12 cellular contexts compared by ENCODE assay signal in genomic region chr4:15868816-15869413, GRCh38.
"Had no signal": no experiment of that assay in that cellular context is flagged by ENCODE, and none has a peak within 500 bp of the region (broad histone marks: within the 10 kb centered on the region; RNA-seq: fewer than 3 reads in every experiment).

No MANE protein-coding gene starts in this region.

- H3K9me3 ChIP-seq: body of pancreas, esophagus squamous epithelium, thoracic aorta had no signal

- H3K27me3 ChIP-seq: body of pancreas, esophagus squamous epithelium had no signal

- H3K27ac ChIP-seq: body of pancreas, thoracic aorta had no signal

- ATAC-seq: activated T-cell treated with anti-CD3 and anti-CD28 coated beads, Interleukin-2, amount 50 U/mL, for 4 hours; body of pancreas; left ventricle myocardium superior; sciatic nerve had no signal

- H3K36me3 ChIP-seq: esophagus squamous epithelium, thoracic aorta had no signal

- H3K4me1 ChIP-seq: body of pancreas had no signal

- DNase-seq: activated B cell treated with CpG ODN at 0.5 μM for 24 hours; activated effector memory CD4-positive, alpha-beta T cell treated with Interleukin-2 at 50 U/mL for 16 hours; activated T-cell treated with anti-CD3 and anti-CD28 coated beads, Interleukin-2, amount 50 U/mL, for 4 hours; body of pancreas; cortex of kidney; effector CD4-positive, alpha-beta T cell; esophagus squamous epithelium; hippocampal formation; left ventricle myocardium superior; stimulated activated naive CD8-positive, alpha-beta T cell treated with anti-CD3 and anti-CD28 coated beads, Interleukin-15, amount 100 ng/mL, for 72 hours had no signal

- H3K4me3 ChIP-seq: body of pancreas, esophagus squamous epithelium, thoracic aorta had no signal
